Comparison of ENCODE assay signal across 1 cellular context in the genomic region with DNA sequence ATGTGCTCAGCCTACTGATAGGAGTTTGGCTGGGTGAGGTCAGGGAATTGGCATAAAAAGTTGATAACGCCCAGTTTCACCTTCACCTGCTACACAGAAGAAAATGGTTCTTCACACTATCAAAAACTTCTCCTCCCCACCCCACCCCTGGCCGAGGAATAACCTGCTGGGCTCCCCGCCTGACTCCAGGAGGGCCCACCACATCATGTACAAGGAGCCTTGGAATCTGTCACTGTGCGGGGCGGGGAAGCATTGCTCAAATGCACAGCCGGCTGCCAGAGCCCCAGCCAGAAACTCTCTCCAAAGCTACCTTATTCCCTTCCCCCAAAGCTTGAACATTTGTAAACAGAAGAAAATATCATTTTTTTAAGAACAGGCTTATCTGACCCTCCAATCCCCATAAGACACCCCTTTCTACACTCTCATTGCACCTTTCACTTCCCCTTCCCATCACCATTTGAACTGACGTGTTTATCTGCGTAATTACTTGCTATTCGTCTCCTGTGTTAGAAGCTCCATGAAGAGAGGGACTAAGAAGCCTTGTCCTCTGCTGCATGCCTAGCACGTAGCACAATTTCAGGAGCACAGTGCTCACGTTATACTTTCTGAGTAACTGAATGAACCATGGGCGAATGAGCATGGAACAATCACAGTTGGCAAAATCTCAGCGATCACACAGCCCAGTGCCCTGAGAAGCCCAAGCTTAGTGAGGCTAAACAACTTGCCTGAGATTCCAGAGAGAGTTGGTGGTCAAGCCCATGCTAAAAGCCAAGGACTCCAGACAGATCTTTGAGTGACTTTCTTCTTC.
TF ChIP-seq lines count a peak whose summit lies in the region.

No MANE protein-coding gene starts in this region.

TF ChIP-seq in GM23338, 12 proteins besides CTCF, POLR2A, EP300 and RAD21:
- no peak for TF ChIP-seq EZH2phosphoT487 (IDR thresholded peaks at IDR 0.05; ENCODE audit: unreplicated experiment)
- no peak for TF ChIP-seq ETS1 (IDR thresholded peaks at IDR 0.05)
- no peak for TF ChIP-seq STAT1 (IDR thresholded peaks at IDR 0.05; ENCODE audit: unreplicated experiment)
- no peak for TF ChIP-seq ZNF331 (CRISPR knock-in tag; IDR thresholded peaks at IDR 0.05; ENCODE audit: low read depth)
- TF ChIP-seq NANOG (IDR thresholded peaks at IDR 0.05; ENCODE audit: borderline replicate concordance) = no peak
- TF ChIP-seq, protein P1, sequence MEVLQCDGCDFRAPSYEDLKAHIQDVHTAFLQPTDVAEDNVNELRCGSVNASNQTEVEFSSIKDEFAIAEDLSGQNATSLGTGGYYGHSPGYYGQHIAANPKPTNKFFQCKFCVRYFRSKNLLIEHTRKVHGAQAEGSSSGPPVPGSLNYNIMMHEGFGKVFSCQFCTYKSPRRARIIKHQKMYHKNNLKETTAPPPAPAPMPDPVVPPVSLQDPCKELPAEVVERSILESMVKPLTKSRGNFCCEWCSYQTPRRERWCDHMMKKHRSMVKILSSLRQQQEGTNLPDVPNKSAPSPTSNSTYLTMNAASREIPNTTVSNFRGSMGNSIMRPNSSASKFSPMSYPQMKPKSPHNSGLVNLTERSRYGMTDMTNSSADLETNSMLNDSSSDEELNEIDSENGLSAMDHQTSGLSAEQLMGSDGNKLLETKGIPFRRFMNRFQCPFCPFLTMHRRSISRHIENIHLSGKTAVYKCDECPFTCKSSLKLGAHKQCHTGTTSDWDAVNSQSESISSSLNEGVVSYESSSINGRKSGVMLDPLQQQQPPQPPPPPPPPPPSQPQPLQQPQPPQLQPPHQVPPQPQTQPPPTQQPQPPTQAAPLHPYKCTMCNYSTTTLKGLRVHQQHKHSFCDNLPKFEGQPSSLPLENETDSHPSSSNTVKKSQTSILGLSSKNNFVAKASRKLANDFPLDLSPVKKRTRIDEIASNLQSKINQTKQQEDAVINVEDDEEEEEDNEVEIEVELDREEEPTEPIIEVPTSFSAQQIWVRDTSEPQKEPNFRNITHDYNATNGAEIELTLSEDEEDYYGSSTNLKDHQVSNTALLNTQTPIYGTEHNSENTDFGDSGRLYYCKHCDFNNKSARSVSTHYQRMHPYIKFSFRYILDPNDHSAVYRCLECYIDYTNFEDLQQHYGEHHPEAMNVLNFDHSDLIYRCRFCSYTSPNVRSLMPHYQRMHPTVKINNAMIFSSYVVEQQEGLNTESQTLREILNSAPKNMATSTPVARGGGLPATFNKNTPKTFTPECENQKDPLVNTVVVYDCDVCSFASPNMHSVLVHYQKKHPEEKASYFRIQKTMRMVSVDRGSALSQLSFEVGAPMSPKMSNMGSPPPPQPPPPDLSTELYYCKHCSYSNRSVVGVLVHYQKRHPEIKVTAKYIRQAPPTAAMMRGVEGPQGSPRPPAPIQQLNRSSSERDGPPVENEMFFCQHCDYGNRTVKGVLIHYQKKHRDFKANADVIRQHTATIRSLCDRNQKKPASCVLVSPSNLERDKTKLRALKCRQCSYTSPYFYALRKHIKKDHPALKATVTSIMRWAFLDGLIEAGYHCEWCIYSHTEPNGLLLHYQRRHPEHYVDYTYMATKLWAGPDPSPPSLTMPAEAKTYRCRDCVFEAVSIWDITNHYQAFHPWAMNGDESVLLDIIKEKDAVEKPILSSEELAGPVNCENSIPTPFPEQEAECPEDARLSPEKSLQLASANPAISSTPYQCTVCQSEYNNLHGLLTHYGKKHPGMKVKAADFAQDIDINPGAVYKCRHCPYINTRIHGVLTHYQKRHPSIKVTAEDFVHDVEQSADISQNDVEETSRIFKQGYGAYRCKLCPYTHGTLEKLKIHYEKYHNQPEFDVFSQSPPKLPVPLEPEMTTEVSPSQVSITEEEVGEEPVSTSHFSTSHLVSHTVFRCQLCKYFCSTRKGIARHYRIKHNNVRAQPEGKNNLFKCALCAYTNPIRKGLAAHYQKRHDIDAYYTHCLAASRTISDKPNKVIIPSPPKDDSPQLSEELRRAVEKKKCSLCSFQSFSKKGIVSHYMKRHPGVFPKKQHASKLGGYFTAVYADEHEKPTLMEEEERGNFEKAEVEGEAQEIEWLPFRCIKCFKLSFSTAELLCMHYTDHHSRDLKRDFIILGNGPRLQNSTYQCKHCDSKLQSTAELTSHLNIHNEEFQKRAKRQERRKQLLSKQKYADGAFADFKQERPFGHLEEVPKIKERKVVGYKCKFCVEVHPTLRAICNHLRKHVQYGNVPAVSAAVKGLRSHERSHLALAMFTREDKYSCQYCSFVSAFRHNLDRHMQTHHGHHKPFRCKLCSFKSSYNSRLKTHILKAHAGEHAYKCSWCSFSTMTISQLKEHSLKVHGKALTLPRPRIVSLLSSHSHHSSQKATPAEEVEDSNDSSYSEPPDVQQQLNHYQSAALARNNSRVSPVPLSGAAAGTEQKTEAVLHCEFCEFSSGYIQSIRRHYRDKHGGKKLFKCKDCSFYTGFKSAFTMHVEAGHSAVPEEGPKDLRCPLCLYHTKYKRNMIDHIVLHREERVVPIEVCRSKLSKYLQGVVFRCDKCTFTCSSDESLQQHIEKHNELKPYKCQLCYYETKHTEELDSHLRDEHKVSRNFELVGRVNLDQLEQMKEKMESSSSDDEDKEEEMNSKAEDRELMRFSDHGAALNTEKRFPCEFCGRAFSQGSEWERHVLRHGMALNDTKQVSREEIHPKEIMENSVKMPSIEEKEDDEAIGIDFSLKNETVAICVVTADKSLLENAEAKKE (CRISPR knock-in tag; IDR thresholded peaks at IDR 0.05) = no peak
- no peak for TF ChIP-seq ZNF114 (CRISPR knock-in tag; IDR thresholded peaks at IDR 0.05)
- TF ChIP-seq JUNB (IDR thresholded peaks at IDR 0.05; ENCODE audit: unreplicated experiment) = no peak
- TF ChIP-seq, protein P2, sequence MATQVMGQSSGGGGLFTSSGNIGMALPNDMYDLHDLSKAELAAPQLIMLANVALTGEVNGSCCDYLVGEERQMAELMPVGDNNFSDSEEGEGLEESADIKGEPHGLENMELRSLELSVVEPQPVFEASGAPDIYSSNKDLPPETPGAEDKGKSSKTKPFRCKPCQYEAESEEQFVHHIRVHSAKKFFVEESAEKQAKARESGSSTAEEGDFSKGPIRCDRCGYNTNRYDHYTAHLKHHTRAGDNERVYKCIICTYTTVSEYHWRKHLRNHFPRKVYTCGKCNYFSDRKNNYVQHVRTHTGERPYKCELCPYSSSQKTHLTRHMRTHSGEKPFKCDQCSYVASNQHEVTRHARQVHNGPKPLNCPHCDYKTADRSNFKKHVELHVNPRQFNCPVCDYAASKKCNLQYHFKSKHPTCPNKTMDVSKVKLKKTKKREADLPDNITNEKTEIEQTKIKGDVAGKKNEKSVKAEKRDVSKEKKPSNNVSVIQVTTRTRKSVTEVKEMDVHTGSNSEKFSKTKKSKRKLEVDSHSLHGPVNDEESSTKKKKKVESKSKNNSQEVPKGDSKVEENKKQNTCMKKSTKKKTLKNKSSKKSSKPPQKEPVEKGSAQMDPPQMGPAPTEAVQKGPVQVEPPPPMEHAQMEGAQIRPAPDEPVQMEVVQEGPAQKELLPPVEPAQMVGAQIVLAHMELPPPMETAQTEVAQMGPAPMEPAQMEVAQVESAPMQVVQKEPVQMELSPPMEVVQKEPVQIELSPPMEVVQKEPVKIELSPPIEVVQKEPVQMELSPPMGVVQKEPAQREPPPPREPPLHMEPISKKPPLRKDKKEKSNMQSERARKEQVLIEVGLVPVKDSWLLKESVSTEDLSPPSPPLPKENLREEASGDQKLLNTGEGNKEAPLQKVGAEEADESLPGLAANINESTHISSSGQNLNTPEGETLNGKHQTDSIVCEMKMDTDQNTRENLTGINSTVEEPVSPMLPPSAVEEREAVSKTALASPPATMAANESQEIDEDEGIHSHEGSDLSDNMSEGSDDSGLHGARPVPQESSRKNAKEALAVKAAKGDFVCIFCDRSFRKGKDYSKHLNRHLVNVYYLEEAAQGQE (IDR thresholded peaks at IDR 0.05; ENCODE audit: unreplicated experiment) = no peak
- no peak for TF ChIP-seq POLR2AphosphoS5 (IDR thresholded peaks at IDR 0.05; ENCODE audit: low read depth)
TF ChIP-seq in GM23338: peak in this region for 0.
